4 cellular contexts compared by ENCODE assay signal in the genomic region with DNA sequence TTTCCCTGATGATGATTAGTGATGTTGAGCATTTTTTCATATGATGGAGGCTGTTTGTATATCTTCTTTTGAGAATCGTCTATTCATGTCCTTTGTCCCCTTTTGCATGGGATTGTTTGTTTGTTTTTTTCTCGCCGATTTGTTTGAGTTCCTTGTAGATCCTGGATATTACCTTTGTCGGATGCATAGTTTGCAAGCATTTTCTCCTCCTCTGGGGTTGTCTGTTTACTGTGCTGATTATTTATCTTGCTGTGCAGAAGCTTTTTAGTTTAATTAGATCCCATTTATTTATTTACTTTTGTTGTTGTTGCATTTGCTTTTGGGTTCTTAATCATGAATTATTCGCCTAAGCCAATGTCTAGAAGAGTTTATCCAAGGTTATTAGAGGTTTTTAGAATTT.
"Had no signal": no experiment of that assay in that cellular context is flagged by ENCODE, and none has a peak within 500 bp of the region (broad histone marks: within the 10 kb centered on the region; RNA-seq: fewer than 3 reads in every experiment).

No MANE protein-coding gene starts in this region.

- H3K4me3 Mint-ChIP-seq: GM23338, H9 had no signal

- H3K4me3 ChIP-seq: GM23338 had no signal

- ATAC-seq: GM23338 had no signal

- DNase-seq: H9, HCEC 1CT, IMR-90 had no signal

- H3K27ac Mint-ChIP-seq: GM23338, H9 had no signal
